28 cellular contexts compared by ENCODE assay signal in the genomic region with DNA sequence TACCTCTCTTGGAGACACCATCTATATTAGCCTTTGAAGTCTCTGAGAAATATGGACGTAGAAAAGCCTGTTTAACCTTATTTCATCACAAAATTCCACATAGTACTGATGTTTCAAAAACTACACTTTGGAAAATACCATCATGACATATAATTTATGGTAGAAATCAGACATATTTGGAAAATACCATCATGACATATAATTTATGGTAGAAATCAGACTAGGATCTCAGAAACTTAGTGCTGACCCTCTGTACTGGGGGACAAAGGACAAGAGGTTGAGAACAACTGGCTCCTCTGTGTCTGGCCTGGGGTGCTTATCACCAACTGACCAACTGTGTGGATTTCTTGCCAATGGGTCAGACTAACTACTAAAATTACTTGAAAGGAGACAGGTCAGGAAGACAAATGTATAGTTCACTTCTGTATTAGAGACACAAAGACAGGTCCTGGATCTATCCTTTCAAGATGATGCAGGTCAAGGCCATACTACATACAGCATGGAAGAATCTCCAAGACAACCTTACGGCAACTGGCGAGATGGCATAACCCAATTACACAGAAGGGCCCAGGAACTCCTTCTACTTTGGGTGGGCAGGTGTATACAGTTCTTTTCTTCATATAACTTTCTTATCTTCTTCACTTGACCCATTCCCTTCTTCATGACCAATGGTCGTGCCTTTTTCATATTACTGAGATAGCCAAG.
"Had no signal": no experiment of that assay in that cellular context is flagged by ENCODE, and none has a peak within 500 bp of the region (broad histone marks: within the 10 kb centered on the region; RNA-seq: fewer than 3 reads in every experiment).

No MANE protein-coding gene starts in this region.

- H3K36me3 Mint-ChIP-seq: naive thymus-derived CD4-positive, alpha-beta T cell; natural killer cell treated with Interleukin-12 subunit alpha and Interleukin-12 subunit beta and Interleukin-15 and Interleukin-18, amount 100 ng/mL, for 72 hours; stimulated activated effector memory CD8-positive, alpha-beta T cell treated with anti-CD3 and anti-CD28 coated beads, Interleukin-12 subunit alpha, Interleukin-12 subunit beta, amount 100 ng/mL, for 72 hours had no signal

- H3K27ac Mint-ChIP-seq: naive thymus-derived CD4-positive, alpha-beta T cell; natural killer cell treated with Interleukin-12 subunit alpha and Interleukin-12 subunit beta and Interleukin-15 and Interleukin-18, amount 100 ng/mL, for 72 hours; stimulated activated effector memory CD8-positive, alpha-beta T cell treated with anti-CD3 and anti-CD28 coated beads, Interleukin-12 subunit alpha, Interleukin-12 subunit beta, amount 100 ng/mL, for 72 hours; stimulated activated naive CD8-positive, alpha-beta T cell treated with anti-CD3 and anti-CD28 coated beads, Interleukin-15, Interleukin-2, amounts not matched to agents 100 ng/mL and 50 ng/mL, for 24 hours had no signal

- H3K36me3 ChIP-seq: heart right ventricle, lower lobe of right lung, pancreas, prostate gland, suprapubic skin, thoracic aorta, tibial artery, upper lobe of right lung had no signal

- H3K9me3 Mint-ChIP-seq: naive thymus-derived CD4-positive, alpha-beta T cell; natural killer cell treated with Interleukin-12 subunit alpha and Interleukin-12 subunit beta and Interleukin-15 and Interleukin-18, amount 100 ng/mL, for 72 hours; neural crest cell; stimulated activated effector memory CD8-positive, alpha-beta T cell treated with anti-CD3 and anti-CD28 coated beads, Interleukin-12 subunit alpha, Interleukin-12 subunit beta, amount 100 ng/mL, for 72 hours; stimulated activated naive CD8-positive, alpha-beta T cell treated with anti-CD3 and anti-CD28 coated beads, Interleukin-15, Interleukin-2, amounts not matched to agents 100 ng/mL and 50 ng/mL, for 24 hours had no signal

- H3K4me1 Mint-ChIP-seq: naive thymus-derived CD4-positive, alpha-beta T cell; neural crest cell; stimulated activated effector memory CD8-positive, alpha-beta T cell treated with anti-CD3 and anti-CD28 coated beads, Interleukin-12 subunit alpha, Interleukin-12 subunit beta, amount 100 ng/mL, for 72 hours had no signal

- H3K27me3 ChIP-seq: heart right ventricle, hepatocyte, pancreas, suprapubic skin, tibial artery, upper lobe of right lung had no signal

- H3K27me3 Mint-ChIP-seq: natural killer cell treated with Interleukin-12 subunit alpha and Interleukin-12 subunit beta and Interleukin-15 and Interleukin-18, amount 100 ng/mL, for 72 hours; stimulated activated naive CD8-positive, alpha-beta T cell treated with anti-CD3 and anti-CD28 coated beads, Interleukin-15, Interleukin-2, amounts not matched to agents 100 ng/mL and 50 ng/mL, for 24 hours had no signal

- H3K9me3 ChIP-seq: heart right ventricle, lower lobe of right lung, mucosa of descending colon, pancreas, prostate gland, suprapubic skin, thoracic aorta, tibial artery, upper lobe of right lung had no signal

- DNase-seq: heart right ventricle; islet precursor cell; lower lobe of right lung; mammary epithelial cell; midbrain; mucosa of descending colon; naive thymus-derived CD4-positive, alpha-beta T cell; nucleus accumbens; pancreas; posterior cingulate gyrus; retina; right cardiac atrium; stimulated activated CD4-positive, alpha-beta T cell treated with anti-CD3 and anti-CD28 coated beads, Interleukin-12 subunit alpha, Interleukin-12 subunit beta, amount 100 ng/mL, for 4 hours; stimulated activated CD4-positive, alpha-beta T cell treated with anti-CD3 and anti-CD28 coated beads, Interleukin-15, amount 100 ng/mL, for 24 hours; stimulated activated CD4-positive, alpha-beta T cell treated with anti-CD3 and anti-CD28 coated beads, Interleukin-4, amount 100 ng/mL, for 24 hours; stimulated activated naive CD4-positive, alpha-beta T cell; tibial artery; trophoblast cell; upper lobe of right lung had no signal

- H3K4me3 ChIP-seq: heart right ventricle, hepatocyte, lower lobe of right lung, mucosa of descending colon, pancreas, prostate gland, skin epidermis, suprapubic skin, thoracic aorta, tibial artery, upper lobe of right lung had no signal

- H3K4me1 ChIP-seq: lower lobe of right lung, pancreas, prostate gland, suprapubic skin, tibial artery, upper lobe of right lung had no signal

- H3K4me3 Mint-ChIP-seq: naive thymus-derived CD4-positive, alpha-beta T cell; natural killer cell treated with Interleukin-12 subunit alpha and Interleukin-12 subunit beta and Interleukin-15 and Interleukin-18, amount 100 ng/mL, for 72 hours; neural crest cell; stimulated activated effector memory CD8-positive, alpha-beta T cell treated with anti-CD3 and anti-CD28 coated beads, Interleukin-12 subunit alpha, Interleukin-12 subunit beta, amount 100 ng/mL, for 72 hours; stimulated activated naive CD8-positive, alpha-beta T cell treated with anti-CD3 and anti-CD28 coated beads, Interleukin-15, Interleukin-2, amounts not matched to agents 100 ng/mL and 50 ng/mL, for 24 hours had no signal
